In the genomic region with DNA sequence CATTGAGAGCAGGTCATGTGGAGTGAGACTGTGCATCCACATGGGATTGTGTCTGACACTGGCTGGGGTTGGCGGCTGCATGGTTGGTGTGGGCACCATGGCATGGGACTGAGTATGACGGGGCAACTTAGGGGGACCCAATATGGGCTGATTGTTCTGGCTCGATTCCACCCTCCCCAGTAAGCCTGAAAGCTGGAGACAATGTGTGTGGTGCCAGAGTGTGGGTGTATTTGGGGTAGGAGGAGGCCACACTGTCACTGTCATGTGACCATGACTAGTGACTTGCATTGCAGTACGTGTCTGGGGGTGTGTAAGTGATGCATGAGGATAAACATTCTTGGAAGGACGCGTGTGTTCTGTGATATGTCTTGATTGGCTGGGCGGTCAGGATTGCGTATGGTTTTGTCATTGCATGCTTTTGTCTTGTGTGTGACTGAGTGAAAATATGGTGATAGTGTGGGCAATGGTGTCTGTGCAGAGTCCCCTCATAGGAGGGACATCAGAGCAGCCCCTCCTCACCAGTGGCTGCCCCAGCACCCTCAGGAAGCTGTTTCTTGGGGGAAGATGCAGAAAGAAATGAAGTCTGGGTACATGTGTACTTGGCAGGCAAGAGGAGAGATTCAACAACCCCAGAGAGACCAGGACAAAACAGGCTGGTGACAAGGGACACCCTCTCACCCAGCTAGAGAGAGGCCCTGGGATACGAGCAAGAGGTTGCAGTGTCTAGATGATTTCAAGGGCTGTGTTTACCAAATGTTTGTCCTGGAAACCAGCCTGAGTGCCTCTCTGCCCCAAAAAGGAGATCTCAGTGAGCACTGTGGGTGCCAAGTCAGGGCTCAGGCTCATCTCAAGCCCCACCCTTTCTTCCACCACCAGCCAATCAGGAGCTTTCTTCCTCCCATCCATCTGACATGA, we compare ENCODE assay signal across 1 cellular context.
TF ChIP-seq lines count a peak whose summit lies in the region.

No MANE protein-coding gene starts in this region.

TF ChIP-seq in K562, 482 proteins besides CTCF, POLR2A, EP300 and RAD21 (continued from another document and continues in another):
- TF ChIP-seq, protein P1, sequence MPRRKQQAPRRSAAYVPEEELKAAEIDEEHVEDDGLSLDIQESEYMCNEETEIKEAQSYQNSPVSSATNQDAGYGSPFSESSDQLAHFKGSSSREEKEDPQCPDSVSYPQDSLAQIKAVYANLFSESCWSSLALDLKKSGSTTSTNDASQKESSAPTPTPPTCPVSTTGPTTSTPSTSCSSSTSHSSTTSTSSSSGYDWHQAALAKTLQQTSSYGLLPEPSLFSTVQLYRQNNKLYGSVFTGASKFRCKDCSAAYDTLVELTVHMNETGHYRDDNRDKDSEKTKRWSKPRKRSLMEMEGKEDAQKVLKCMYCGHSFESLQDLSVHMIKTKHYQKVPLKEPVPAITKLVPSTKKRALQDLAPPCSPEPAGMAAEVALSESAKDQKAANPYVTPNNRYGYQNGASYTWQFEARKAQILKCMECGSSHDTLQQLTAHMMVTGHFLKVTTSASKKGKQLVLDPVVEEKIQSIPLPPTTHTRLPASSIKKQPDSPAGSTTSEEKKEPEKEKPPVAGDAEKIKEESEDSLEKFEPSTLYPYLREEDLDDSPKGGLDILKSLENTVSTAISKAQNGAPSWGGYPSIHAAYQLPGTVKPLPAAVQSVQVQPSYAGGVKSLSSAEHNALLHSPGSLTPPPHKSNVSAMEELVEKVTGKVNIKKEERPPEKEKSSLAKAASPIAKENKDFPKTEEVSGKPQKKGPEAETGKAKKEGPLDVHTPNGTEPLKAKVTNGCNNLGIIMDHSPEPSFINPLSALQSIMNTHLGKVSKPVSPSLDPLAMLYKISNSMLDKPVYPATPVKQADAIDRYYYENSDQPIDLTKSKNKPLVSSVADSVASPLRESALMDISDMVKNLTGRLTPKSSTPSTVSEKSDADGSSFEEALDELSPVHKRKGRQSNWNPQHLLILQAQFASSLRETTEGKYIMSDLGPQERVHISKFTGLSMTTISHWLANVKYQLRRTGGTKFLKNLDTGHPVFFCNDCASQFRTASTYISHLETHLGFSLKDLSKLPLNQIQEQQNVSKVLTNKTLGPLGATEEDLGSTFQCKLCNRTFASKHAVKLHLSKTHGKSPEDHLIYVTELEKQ (CRISPR knock-in tag; IDR thresholded peaks at IDR 0.05): peak; percentile 89
- no peak; the same call in 1 of the 2 replicates for TF ChIP-seq POLR2H (tag; IDR thresholded peaks at IDR 0.05; ENCODE audit: low read depth)
- TF ChIP-seq SAFB (IDR thresholded peaks at IDR 0.05; ENCODE audit: borderline replicate concordance, low read depth, low read length): no peak
- TF ChIP-seq ARID1B (IDR thresholded peaks at IDR 0.05): peak; percentile 88
- TF ChIP-seq, protein P2, sequence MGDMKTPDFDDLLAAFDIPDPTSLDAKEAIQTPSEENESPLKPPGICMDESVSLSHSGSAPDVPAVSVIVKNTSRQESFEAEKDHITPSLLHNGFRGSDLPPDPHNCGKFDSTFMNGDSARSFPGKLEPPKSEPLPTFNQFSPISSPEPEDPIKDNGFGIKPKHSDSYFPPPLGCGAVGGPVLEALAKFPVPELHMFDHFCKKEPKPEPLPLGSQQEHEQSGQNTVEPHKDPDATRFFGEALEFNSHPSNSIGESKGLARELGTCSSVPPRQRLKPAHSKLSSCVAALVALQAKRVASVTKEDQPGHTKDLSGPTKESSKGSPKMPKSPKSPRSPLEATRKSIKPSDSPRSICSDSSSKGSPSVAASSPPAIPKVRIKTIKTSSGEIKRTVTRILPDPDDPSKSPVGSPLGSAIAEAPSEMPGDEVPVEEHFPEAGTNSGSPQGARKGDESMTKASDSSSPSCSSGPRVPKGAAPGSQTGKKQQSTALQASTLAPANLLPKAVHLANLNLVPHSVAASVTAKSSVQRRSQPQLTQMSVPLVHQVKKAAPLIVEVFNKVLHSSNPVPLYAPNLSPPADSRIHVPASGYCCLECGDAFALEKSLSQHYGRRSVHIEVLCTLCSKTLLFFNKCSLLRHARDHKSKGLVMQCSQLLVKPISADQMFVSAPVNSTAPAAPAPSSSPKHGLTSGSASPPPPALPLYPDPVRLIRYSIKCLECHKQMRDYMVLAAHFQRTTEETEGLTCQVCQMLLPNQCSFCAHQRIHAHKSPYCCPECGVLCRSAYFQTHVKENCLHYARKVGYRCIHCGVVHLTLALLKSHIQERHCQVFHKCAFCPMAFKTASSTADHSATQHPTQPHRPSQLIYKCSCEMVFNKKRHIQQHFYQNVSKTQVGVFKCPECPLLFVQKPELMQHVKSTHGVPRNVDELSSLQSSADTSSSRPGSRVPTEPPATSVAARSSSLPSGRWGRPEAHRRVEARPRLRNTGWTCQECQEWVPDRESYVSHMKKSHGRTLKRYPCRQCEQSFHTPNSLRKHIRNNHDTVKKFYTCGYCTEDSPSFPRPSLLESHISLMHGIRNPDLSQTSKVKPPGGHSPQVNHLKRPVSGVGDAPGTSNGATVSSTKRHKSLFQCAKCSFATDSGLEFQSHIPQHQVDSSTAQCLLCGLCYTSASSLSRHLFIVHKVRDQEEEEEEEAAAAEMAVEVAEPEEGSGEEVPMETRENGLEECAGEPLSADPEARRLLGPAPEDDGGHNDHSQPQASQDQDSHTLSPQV (IDR thresholded peaks at IDR 0.05): peak; percentile 100
- peak; percentile 74 for TF ChIP-seq POLR2B (IDR thresholded peaks at IDR 0.05; ENCODE audit: low read depth, partially characterized antibody)
- TF ChIP-seq, protein P3, sequence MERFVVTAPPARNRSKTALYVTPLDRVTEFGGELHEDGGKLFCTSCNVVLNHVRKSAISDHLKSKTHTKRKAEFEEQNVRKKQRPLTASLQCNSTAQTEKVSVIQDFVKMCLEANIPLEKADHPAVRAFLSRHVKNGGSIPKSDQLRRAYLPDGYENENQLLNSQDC (CRISPR knock-in tag; IDR thresholded peaks at IDR 0.05): no peak
- TF ChIP-seq TCF3 (CRISPR knock-in tag; IDR thresholded peaks at IDR 0.05): peak; percentile 83
- TF ChIP-seq, protein P4, sequence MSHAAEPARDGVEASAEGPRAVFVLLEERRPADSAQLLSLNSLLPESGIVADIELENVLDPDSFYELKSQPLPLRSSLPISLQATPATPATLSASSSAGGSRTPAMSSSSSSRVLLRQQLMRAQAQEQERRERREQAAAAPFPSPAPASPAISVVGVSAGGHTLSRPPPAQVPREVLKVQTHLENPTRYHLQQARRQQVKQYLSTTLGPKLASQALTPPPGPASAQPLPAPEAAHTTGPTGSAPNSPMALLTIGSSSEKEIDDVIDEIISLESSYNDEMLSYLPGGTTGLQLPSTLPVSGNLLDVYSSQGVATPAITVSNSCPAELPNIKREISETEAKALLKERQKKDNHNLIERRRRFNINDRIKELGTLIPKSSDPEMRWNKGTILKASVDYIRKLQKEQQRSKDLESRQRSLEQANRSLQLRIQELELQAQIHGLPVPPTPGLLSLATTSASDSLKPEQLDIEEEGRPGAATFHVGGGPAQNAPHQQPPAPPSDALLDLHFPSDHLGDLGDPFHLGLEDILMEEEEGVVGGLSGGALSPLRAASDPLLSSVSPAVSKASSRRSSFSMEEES (CRISPR knock-in tag; IDR thresholded peaks at IDR 0.05): peak; percentile 99
- peak; percentile 96 for TF ChIP-seq ZNF79 (CRISPR knock-in tag; IDR thresholded peaks at IDR 0.05; ENCODE audit: low read depth)
- TF ChIP-seq ELF4 (CRISPR knock-in tag; IDR thresholded peaks at IDR 0.05): peak; percentile 97
- TF ChIP-seq NCOA4 (IDR thresholded peaks at IDR 0.05; ENCODE audit: partially characterized antibody): peak; percentile 20
- no peak for TF ChIP-seq ZNF174 (CRISPR knock-in tag; IDR thresholded peaks at IDR 0.05)
- TF ChIP-seq ZNF696 (CRISPR knock-in tag; conservative IDR thresholded peaks at IDR 0.05): 0 out of 2 replicates have a peak, but pooled peaks have one; percentile 76
- TF ChIP-seq NFE2 (IDR thresholded peaks at IDR 0.05; ENCODE audit: low read depth): peak; percentile 94
- peak; percentile 99 for TF ChIP-seq ZNF197 (CRISPR knock-in tag; IDR thresholded peaks at IDR 0.05; ENCODE audit: low read depth)
- no peak for TF ChIP-seq TBL1XR1 (IDR thresholded peaks at IDR 0.05; ENCODE audit: low read length in 2 of 2)
- TF ChIP-seq MED1 (CRISPR knock-in tag; IDR thresholded peaks at IDR 0.05; ENCODE audit: borderline replicate concordance): no peak
- peak; percentile 49; the same call in 1 of the 2 replicates for TF ChIP-seq KLF1 (tag; IDR thresholded peaks at IDR 0.05)
- TF ChIP-seq, protein P5, sequence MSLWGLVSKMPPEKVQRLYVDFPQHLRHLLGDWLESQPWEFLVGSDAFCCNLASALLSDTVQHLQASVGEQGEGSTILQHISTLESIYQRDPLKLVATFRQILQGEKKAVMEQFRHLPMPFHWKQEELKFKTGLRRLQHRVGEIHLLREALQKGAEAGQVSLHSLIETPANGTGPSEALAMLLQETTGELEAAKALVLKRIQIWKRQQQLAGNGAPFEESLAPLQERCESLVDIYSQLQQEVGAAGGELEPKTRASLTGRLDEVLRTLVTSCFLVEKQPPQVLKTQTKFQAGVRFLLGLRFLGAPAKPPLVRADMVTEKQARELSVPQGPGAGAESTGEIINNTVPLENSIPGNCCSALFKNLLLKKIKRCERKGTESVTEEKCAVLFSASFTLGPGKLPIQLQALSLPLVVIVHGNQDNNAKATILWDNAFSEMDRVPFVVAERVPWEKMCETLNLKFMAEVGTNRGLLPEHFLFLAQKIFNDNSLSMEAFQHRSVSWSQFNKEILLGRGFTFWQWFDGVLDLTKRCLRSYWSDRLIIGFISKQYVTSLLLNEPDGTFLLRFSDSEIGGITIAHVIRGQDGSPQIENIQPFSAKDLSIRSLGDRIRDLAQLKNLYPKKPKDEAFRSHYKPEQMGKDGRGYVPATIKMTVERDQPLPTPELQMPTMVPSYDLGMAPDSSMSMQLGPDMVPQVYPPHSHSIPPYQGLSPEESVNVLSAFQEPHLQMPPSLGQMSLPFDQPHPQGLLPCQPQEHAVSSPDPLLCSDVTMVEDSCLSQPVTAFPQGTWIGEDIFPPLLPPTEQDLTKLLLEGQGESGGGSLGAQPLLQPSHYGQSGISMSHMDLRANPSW (CRISPR knock-in tag; IDR thresholded peaks at IDR 0.05): no peak
- TF ChIP-seq, protein P6, sequence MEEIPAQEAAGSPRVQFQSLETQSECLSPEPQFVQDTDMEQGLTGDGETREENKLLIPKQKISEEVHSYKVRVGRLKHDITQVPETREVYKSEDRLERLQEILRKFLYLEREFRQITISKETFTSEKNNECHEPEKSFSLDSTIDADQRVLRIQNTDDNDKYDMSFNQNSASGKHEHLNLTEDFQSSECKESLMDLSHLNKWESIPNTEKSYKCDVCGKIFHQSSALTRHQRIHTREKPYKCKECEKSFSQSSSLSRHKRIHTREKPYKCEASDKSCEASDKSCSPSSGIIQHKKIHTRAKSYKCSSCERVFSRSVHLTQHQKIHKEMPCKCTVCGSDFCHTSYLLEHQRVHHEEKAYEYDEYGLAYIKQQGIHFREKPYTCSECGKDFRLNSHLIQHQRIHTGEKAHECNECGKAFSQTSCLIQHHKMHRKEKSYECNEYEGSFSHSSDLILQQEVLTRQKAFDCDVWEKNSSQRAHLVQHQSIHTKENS (CRISPR knock-in tag; IDR thresholded peaks at IDR 0.05): 0 out of 2 replicates have a peak, but pooled peaks have one; percentile 81
- no peak for TF ChIP-seq RBM14 (IDR thresholded peaks at IDR 0.05; ENCODE audit: borderline replicate concordance, insufficient read depth, low read depth, low read length)
- TF ChIP-seq KDM4B (IDR thresholded peaks at IDR 0.05; ENCODE audit: borderline replicate concordance in 2 of 2, low read depth in 1 of 2): no peak
- no peak for TF ChIP-seq ZBTB1 (CRISPR knock-in tag; IDR thresholded peaks at IDR 0.05; ENCODE audit: borderline replicate concordance, low read depth)
- no peak for TF ChIP-seq POLR3G (IDR thresholded peaks at IDR 0.05; ENCODE audit: extremely low read depth, insufficient read length, insufficient replicate concordance)
- TF ChIP-seq STAT5B (CRISPR knock-in tag; IDR thresholded peaks at IDR 0.05): no peak
- TF ChIP-seq NFXL1 (CRISPR knock-in tag; IDR thresholded peaks at IDR 0.05): peak; percentile 97
- TF ChIP-seq, protein P7, sequence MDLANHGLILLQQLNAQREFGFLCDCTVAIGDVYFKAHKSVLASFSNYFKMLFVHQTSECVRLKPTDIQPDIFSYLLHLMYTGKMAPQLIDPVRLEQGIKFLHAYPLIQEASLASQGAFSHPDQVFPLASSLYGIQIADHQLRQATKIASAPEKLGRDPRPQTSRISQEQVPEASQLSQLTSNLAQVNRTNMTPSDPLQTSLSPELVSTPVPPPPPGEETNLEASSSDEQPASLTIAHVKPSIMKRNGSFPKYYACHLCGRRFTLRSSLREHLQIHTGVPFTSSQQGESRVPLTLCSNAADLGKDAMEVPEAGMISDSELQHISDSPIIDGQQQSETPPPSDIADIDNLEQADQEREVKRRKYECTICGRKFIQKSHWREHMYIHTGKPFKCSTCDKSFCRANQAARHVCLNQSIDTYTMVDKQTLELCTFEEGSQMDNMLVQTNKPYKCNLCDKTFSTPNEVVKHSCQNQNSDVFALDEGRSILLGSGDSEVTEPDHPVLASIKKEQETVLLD (IDR thresholded peaks at IDR 0.05): peak; percentile 72; the same call in 1 of the 2 replicates
- TF ChIP-seq NRF1 (conservative IDR thresholded peaks at IDR 0.05 in 1 of 2, IDR thresholded peaks at IDR 0.05 in 1 of 2): peak; percentile 53 to 57
- TF ChIP-seq KDM5B (IDR thresholded peaks at IDR 0.05; ENCODE audit: insufficient replicate concordance, low read depth, low read length): no peak
- TF ChIP-seq TRIM28 (IDR thresholded peaks at IDR 0.05): no peak
- TF ChIP-seq, protein P8, sequence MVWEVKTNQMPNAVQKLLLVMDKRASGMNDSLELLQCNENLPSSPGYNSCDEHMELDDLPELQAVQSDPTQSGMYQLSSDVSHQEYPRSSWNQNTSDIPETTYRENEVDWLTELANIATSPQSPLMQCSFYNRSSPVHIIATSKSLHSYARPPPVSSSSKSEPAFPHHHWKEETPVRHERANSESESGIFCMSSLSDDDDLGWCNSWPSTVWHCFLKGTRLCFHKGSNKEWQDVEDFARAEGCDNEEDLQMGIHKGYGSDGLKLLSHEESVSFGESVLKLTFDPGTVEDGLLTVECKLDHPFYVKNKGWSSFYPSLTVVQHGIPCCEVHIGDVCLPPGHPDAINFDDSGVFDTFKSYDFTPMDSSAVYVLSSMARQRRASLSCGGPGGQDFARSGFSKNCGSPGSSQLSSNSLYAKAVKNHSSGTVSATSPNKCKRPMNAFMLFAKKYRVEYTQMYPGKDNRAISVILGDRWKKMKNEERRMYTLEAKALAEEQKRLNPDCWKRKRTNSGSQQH (CRISPR knock-in tag; IDR thresholded peaks at IDR 0.05): peak; percentile 97
- no peak for TF ChIP-seq TCF7L2 (IDR thresholded peaks at IDR 0.05; ENCODE audit: low read depth, low read length)
- no peak for TF ChIP-seq ZNF12 (CRISPR knock-in tag; IDR thresholded peaks at IDR 0.05)
- TF ChIP-seq, protein P9, sequence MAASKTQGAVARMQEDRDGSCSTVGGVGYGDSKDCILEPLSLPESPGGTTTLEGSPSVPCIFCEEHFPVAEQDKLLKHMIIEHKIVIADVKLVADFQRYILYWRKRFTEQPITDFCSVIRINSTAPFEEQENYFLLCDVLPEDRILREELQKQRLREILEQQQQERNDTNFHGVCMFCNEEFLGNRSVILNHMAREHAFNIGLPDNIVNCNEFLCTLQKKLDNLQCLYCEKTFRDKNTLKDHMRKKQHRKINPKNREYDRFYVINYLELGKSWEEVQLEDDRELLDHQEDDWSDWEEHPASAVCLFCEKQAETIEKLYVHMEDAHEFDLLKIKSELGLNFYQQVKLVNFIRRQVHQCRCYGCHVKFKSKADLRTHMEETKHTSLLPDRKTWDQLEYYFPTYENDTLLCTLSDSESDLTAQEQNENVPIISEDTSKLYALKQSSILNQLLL (CRISPR knock-in tag; IDR thresholded peaks at IDR 0.05; ENCODE audit: borderline replicate concordance): no peak
- peak; percentile 99 for TF ChIP-seq ZNF766 (CRISPR knock-in tag; conservative IDR thresholded peaks at IDR 0.05)
- peak; percentile 97 for TF ChIP-seq OTX1 (CRISPR knock-in tag; IDR thresholded peaks at IDR 0.05)
- peak; percentile 53 for TF ChIP-seq SUPT5H (IDR thresholded peaks at IDR 0.05)
